9 cellular contexts compared by ENCODE assay signal in the genomic region with DNA sequence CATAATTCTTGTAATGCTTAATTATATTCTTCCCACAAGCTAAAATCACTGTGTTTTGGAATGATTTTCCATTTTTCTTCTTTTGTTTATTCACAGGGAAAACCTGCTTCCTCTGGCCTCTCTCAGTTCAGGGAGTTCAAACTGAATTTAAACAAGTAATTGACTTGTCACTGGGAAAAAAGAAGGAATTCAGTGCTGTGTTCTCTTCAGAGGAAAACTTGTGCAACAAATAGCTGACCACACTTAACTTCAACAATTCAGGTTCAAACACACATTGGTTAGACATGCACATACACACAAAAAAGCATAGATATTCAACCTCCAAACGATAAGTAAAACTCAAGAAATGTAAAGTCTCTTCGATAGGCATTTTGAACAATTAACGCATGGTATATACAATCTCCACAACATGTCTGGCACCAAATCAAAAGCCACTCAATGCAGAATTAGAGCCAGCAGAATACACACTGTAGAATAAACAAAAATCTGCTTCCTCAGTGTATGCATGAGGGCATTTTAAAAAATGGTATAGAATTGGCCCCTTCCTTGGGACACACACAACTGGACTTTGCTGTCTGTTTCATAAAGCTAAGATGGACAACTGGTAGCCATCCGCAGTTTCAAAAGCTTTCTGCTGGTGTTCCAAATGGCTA.
DNase-seq lines count a peak whose midpoint lies in the region; ATAC-seq and TF ChIP-seq lines count a peak whose summit lies in the region.
"Had no signal": no experiment of that assay in that cellular context is flagged by ENCODE, and none has a peak within 500 bp of the region (broad histone marks: within the 10 kb centered on the region; RNA-seq: fewer than 3 reads in every experiment).

No MANE protein-coding gene starts in this region.

- H3K36me3 Mint-ChIP-seq in neural progenitor cell, result no peaks in the 10 kb centered on the region
- H3K36me3 Mint-ChIP-seq in activated CD4-positive, alpha-beta T cell treated with anti-CD3 and anti-CD28 coated beads for 36 hours (ENCODE audit: low read depth), result peaks cover 3% of the 10 kb centered on the region

- peak; percentile 85 for DNase-seq in AG10803 (ENCODE audit: low read depth)
- no peak for DNase-seq in Karpas-422
- no peak for DNase-seq in neural progenitor cell (ENCODE audit: low spot score)
- DNase-seq in activated CD4-positive, alpha-beta T cell treated with anti-CD3 and anti-CD28 coated beads for 36 hours, result no peak
- DNase-seq in NCI-H1436 treated with DMSO at 0.1 percent for 48 hours (lab: John Stamatoyannopoulos, UW), result no peak
- no peak for DNase-seq in HEK293T (ENCODE audit: extremely low spot score)
- DNase-seq: NCI-H345 had no signal

- H3K4me1 ChIP-seq in Karpas-422 (ENCODE audit: low read length), result peaks cover 69% of the 10 kb centered on the region
- H3K4me1 ChIP-seq in neural progenitor cell, result peaks cover 69% of the 10 kb centered on the region

- H3K9me3 ChIP-seq in Karpas-422 (ENCODE audit: low read length) (no peaks in the 10 kb centered on the region), neural progenitor cell (ENCODE audit: low read depth) (no peaks in the 10 kb centered on the region)

- H3K27me3 ChIP-seq in Karpas-422 (ENCODE audit: low read length), result no peaks in the 10 kb centered on the region
- no peaks in the 10 kb centered on the region for H3K27me3 ChIP-seq in neural progenitor cell

- no peaks in the 10 kb centered on the region for H3K9me2 ChIP-seq in Karpas-422 (replicated peaks; ENCODE audit: insufficient read depth, low read length)

- H3K79me2 ChIP-seq in Karpas-422 (ENCODE audit: low read length) (peaks cover 82% of the 10 kb centered on the region), neural progenitor cell (ENCODE audit: low read depth) (peaks cover 81% of the 10 kb centered on the region)

- TF ChIP-seq CTCF in AG10803 (conservative IDR thresholded peaks at IDR 0.05; ENCODE audit: low read length), result no peak
- TF ChIP-seq CTCF in neural progenitor cell (IDR thresholded peaks at IDR 0.05), result no peak

- POLR2A ChIA-PET in activated CD4-positive, alpha-beta T cell treated with anti-CD3 and anti-CD28 coated beads for 36 hours (lab: Charles Lee), result no interaction called here
- POLR2A ChIA-PET in HEK293T (lab: Yijun Ruan, JAX), result no interaction called here

- H3K4me2 ChIP-seq in Karpas-422 (ENCODE audit: low read depth, low read length, poor library complexity, severe bottlenecking), result peak overlapping the region; percentile 80
- H3K4me2 ChIP-seq in neural progenitor cell, result no peak overlapping the region

- H4K20me1 ChIP-seq in Karpas-422 (ENCODE audit: insufficient read depth, low read depth, low read length), result no peaks in the 10 kb centered on the region
- H4K20me1 ChIP-seq in neural progenitor cell (ENCODE audit: low read depth), result peaks cover 96% of the 10 kb centered on the region

- peak overlapping the region; percentile 70 for H3K4me3 Mint-ChIP-seq in neural progenitor cell
- no peak overlapping the region for H3K4me3 Mint-ChIP-seq in activated CD4-positive, alpha-beta T cell treated with anti-CD3 and anti-CD28 coated beads for 36 hours

- H2AFZ ChIP-seq in Karpas-422 (ENCODE audit: low read length) (no peak overlapping the region), neural progenitor cell (replicated peaks) (no peak overlapping the region)

- H3K9ac ChIP-seq in Karpas-422 (ENCODE audit: low read length) (peak overlapping the region; percentile 69), neural progenitor cell (peak overlapping the region; percentile 21)

- peaks cover 36% of the 10 kb centered on the region for H3F3A ChIP-seq in neural progenitor cell (ENCODE audit: low read depth)

- H3K36me3 ChIP-seq in Karpas-422 (ENCODE audit: insufficient read depth, low read length) (no peaks in the 10 kb centered on the region), neural progenitor cell (no peaks in the 10 kb centered on the region)

- peak overlapping the region; percentile 70 for H3K4me3 ChIP-seq in AG10803 (ENCODE audit: low read length)
- peak overlapping the region; percentile 70 for H3K4me3 ChIP-seq in Karpas-422 (ENCODE audit: low read length)
- no peak overlapping the region for H3K4me3 ChIP-seq in neural progenitor cell

- no peak overlapping the region for H3K27ac Mint-ChIP-seq in neural progenitor cell
- no peak overlapping the region for H3K27ac Mint-ChIP-seq in activated CD4-positive, alpha-beta T cell treated with anti-CD3 and anti-CD28 coated beads for 36 hours

- H3K4me1 Mint-ChIP-seq in neural progenitor cell, result peaks cover 69% of the 10 kb centered on the region
- H3K4me1 Mint-ChIP-seq in activated CD4-positive, alpha-beta T cell treated with anti-CD3 and anti-CD28 coated beads for 36 hours, result peaks cover 12% of the 10 kb centered on the region

- CTCF ChIA-PET in activated CD4-positive, alpha-beta T cell treated with anti-CD3 and anti-CD28 coated beads for 36 hours (lab: Charles Lee), result interaction anchor here (1.3 kb wide), 1 partner anchor 18 kb away, joined by 4 read pairs; no protein-coding TSS in a partner anchor
- CTCF ChIA-PET in HEK293T (lab: Yijun Ruan, JAX), result interaction anchor here (0.6 kb wide), 2 partner anchors 23 to 707 kb away, joined by 3 to 5 read pairs; no protein-coding TSS in a partner anchor

- intact Hi-C loops in activated CD4-positive, alpha-beta T cell treated with anti-CD3 and anti-CD28 coated beads for 36 hours (cut with DNase I, micrococcal nuclease), result no loop called here

- H3K9me3 Mint-ChIP-seq in neural progenitor cell, result no peaks in the 10 kb centered on the region
- H3K9me3 Mint-ChIP-seq in activated CD4-positive, alpha-beta T cell treated with anti-CD3 and anti-CD28 coated beads for 36 hours (ENCODE audit: low read depth), result no peaks in the 10 kb centered on the region

- H3K27me3 Mint-ChIP-seq in neural progenitor cell (ENCODE audit: insufficient read depth, low read depth), result peaks cover 3% of the 10 kb centered on the region
- H3K27me3 Mint-ChIP-seq in activated CD4-positive, alpha-beta T cell treated with anti-CD3 and anti-CD28 coated beads for 36 hours, result peaks cover 28% of the 10 kb centered on the region

- H3K27ac ChIP-seq in Karpas-422 (ENCODE audit: low read length) (peak overlapping the region; percentile 94), cingulate gyrus (ENCODE audit: low read depth, low read length) (peak overlapping the region; percentile 98), neural progenitor cell (no peak overlapping the region)

- no peak for ATAC-seq in activated CD4-positive, alpha-beta T cell treated with anti-CD3 and anti-CD28 coated beads for 36 hours
- ATAC-seq in HG02973 (IDR thresholded peaks at IDR 0.05; ENCODE audit: unreplicated experiment), result no peak

TF ChIP-seq in HEK293T, 16 proteins besides CTCF, POLR2A, EP300 and RAD21:
- TF ChIP-seq TARDBP (IDR thresholded peaks at IDR 0.05) (no peak), L3MBTL2 (conservative IDR thresholded peaks at IDR 0.05) (no peak)
